12 cellular contexts compared by ENCODE assay signal in the genomic region with DNA sequence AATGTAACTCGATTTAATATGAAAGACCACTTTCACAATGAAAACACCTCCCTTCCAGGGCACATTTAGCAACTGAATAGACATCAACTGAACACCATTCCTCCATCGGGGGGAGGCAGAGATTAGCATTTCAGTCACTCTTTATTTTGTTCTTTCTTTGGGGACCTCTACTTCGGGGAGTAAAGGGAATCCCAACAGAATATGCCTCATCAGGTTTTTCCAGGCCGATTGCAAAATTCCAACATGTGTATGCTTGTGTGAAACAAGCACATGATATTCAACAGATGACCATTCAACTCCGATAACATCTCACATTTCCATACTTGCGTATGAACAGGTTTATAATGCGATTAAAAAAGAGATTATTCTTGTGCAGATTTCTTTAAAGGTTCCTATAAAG.
DNase-seq lines count a peak whose midpoint lies in the region; ATAC-seq, FAIRE-seq and TF ChIP-seq lines count a peak whose summit lies in the region.
"Had no signal": no experiment of that assay in that cellular context is flagged by ENCODE, and none has a peak within 500 bp of the region (broad histone marks: within the 10 kb centered on the region; RNA-seq: fewer than 3 reads in every experiment).

No MANE protein-coding gene starts in this region.

- FAIRE-seq in bronchial epithelial cell (lab: Jason Lieb, UNC), result no peak
- FAIRE-seq: A549 had no signal

- DNase-seq in NCI-H82 (lab: John Stamatoyannopoulos, UW) (peak; percentile 45), NCI-H82 treated with DMSO at 0.1 percent for 48 hours (lab: John Stamatoyannopoulos, UW; ENCODE audit: unreplicated experiment) (no peak), bronchial epithelial cell (ENCODE audit: low read depth) (peak; percentile 91), iPS DF 6.9 (ENCODE audit: low read depth, low spot score) (no peak), suprapubic skin (ENCODE audit: low spot score in 2 of 2) (no peak), natural killer cell (no peak), HCEC 1CT (no peak), Peyer's patch (no peak)
- DNase-seq: NCI-H1694; SIG-M5; stimulated activated CD4-positive, alpha-beta T cell treated with anti-CD3 and anti-CD28 coated beads, Interleukin-4, amount 100 ng/mL, for 1 hour had no signal

- no peak overlapping the region for H3K27ac Mint-ChIP-seq in natural killer cell

- TF ChIP-seq POLR2A in suprapubic skin (IDR thresholded peaks at IDR 0.05) (no peak), Peyer's patch (IDR thresholded peaks at IDR 0.05) (no peak)

- H3K4me3 Mint-ChIP-seq in natural killer cell, result no peak overlapping the region

- H3K4me1 ChIP-seq in iPS DF 6.9 (ENCODE audit: control insufficient read depth, insufficient read depth, low read length) (0 out of 2 replicates have a peak, but pooled peaks cover 2% of the 10 kb centered on the region), suprapubic skin (peaks cover 17% of the 10 kb centered on the region), Peyer's patch (peaks cover 0 to 10% (median 0%) of the 10 kb centered on the region in 4 donors)

- no peak for TF ChIP-seq EP300 in suprapubic skin (IDR thresholded peaks at IDR 0.05)

- peaks cover 3% of the 10 kb centered on the region for H3K36me3 ChIP-seq in bronchial epithelial cell (ENCODE audit: control insufficient read depth, insufficient read depth, low read length)
- H3K36me3 ChIP-seq in iPS DF 6.9 (ENCODE audit: control insufficient read depth, insufficient read depth, low read length), result no peaks in the 10 kb centered on the region
- H3K36me3 ChIP-seq in suprapubic skin, result peaks cover 7% of the 10 kb centered on the region
- peaks cover 0 to 5% (median 0%) of the 10 kb centered on the region in 3 donors for H3K36me3 ChIP-seq in Peyer's patch

- H3K4me1 Mint-ChIP-seq in natural killer cell, result no peaks in the 10 kb centered on the region

- WGBS in iPS DF 6.9 (ENCODE audit: insufficient coverage, insufficient read length), result no CpG with 5 or more reads among the region's 7 CpGs
- 37% methylated on average over 7 of the region's 7 CpGs for WGBS in suprapubic skin

- H3K27ac ChIP-seq in iPS DF 6.9 (ENCODE audit: low read length), result no peak overlapping the region
- H3K27ac ChIP-seq in suprapubic skin, result peak overlapping the region; percentile 14
- H3K27ac ChIP-seq in Peyer's patch, result no peak overlapping the region
- H3K27ac ChIP-seq: A549 had no signal

- H3K9me3 ChIP-seq in iPS DF 6.9 (ENCODE audit: control insufficient read depth, insufficient read depth, low read length) (no peaks in the 10 kb centered on the region), suprapubic skin (no peaks in the 10 kb centered on the region), Peyer's patch (no peaks in the 10 kb centered on the region)
- H3K9me3 ChIP-seq: A549 had no signal

- no peak overlapping the region for H3K4me3 ChIP-seq in bronchial epithelial cell (ENCODE audit: low read depth, low read length)
- peak overlapping the region; percentile 41; the same call in 1 of the 2 replicates for H3K4me3 ChIP-seq in iPS DF 6.9 (ENCODE audit: low read length)
- no peak overlapping the region for H3K4me3 ChIP-seq in suprapubic skin
- no peak overlapping the region for H3K4me3 ChIP-seq in Peyer's patch
- H3K4me3 ChIP-seq: A549 had no signal

- no peaks in the 10 kb centered on the region for H3K9me3 Mint-ChIP-seq in natural killer cell

- H3K36me3 Mint-ChIP-seq in natural killer cell, result no peaks in the 10 kb centered on the region

- peaks cover 0 to 10% of the 10 kb centered on the region in 2 donors for H3K27me3 Mint-ChIP-seq in natural killer cell (ENCODE audit: low read depth in 2 of 2)

- intact Hi-C loops in natural killer cell (cut with micrococcal nuclease), result no loop called here

- H3K27me3 ChIP-seq in bronchial epithelial cell (ENCODE audit: control insufficient read depth, insufficient read depth, low read length), result no peaks in the 10 kb centered on the region
- no peaks in the 10 kb centered on the region for H3K27me3 ChIP-seq in iPS DF 6.9 (ENCODE audit: control insufficient read depth, insufficient read depth, low read length)
- no peaks in the 10 kb centered on the region for H3K27me3 ChIP-seq in suprapubic skin
- H3K27me3 ChIP-seq in Peyer's patch, result no peaks in the 10 kb centered on the region

- ATAC-seq in natural killer cell, result no peak
- ATAC-seq: A549 had no signal

- TF ChIP-seq CTCF in bronchial epithelial cell (IDR thresholded peaks at IDR 0.05; ENCODE audit: insufficient read depth, low read length, severe bottlenecking) (no peak), suprapubic skin (IDR thresholded peaks at IDR 0.05) (no peak), natural killer cell (IDR thresholded peaks at IDR 0.05) (no peak), Peyer's patch (IDR thresholded peaks at IDR 0.05) (no peak)

Comparison
In these comparisons a context has a peak if more than half of its experiments do, and no peak if none do; other contexts are left out.
1. DNase-seq: peak in NCI-H82 (single experiment) and bronchial epithelial cell (single experiment); none in NCI-H82 treated with DMSO at 0.1 percent for 48 hours (single experiment), iPS DF 6.9 (single experiment), suprapubic skin (0 of 2), natural killer cell (single experiment), HCEC 1CT (single experiment) and Peyer's patch (0 of 3).